ENCODE assay signal across 8 cellular contexts in the genomic region with DNA sequence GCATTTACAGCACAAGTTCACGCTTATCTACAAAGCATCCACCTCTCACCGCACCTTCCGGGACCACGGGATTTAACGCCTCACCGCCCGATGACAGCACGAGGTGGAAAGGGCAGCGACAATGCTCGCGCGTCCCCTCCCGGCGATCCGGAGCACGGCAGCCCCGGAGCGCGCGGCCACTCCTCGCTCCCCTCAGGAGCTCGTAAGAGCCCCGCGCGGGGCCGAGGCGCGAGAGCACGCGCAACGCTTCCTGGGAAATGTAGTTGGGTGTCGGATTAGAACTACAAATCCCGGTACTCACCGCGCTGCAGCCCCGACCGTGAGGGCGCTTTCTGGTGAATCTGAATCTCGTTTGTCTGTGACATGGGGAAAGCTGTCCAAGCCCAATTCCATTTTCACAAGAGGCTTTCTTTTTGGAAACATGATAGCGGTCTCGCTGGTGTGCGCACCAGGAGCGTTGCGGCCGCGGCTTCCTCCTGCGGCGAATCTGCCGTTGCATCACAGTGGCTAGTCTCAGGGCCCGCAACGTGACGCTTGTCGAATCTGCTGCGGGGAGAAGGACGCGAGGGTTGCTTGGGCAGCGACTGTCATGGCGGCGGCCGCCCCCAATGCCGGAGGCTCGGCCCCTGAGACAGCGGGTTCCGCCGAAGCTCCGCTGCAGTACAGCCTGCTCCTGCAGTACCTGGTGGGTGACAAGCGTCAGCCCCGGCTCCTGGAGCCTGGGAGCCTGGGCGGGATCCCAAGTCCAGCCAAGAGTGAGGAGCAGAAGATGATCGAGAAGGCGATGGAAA. TPM values are rescaled to one million over a fixed set of nuclear protein-coding genes. Genes with fewer than 3 reads are reported as not detected.
DNase-seq lines count a peak whose midpoint lies in the region; ATAC-seq and TF ChIP-seq lines count a peak whose summit lies in the region.

A gene (plus strand): TSS at position 576 of the 791 bp plus-strand sequence. CDS start 14 bp downstream, at position 590.

- peaks cover 19% of the 10 kb centered on the region for H3K36me3 Mint-ChIP-seq in activated naive CD4-positive, alpha-beta T cell treated with anti-CD3 and anti-CD28 coated beads, Interleukin-2, amount 10 ng/mL, durations not matched to agents 7 days and 5 days

- peaks cover 6% of the 10 kb centered on the region for H3K27me3 Mint-ChIP-seq in activated naive CD4-positive, alpha-beta T cell treated with anti-CD3 and anti-CD28 coated beads, Interleukin-2, amount 10 ng/mL, durations not matched to agents 7 days and 5 days

- H3K9me3 ChIP-seq in SK-N-MC (ENCODE audit: low read depth, low read length) = no peaks in the 10 kb centered on the region

- TF ChIP-seq CTCF in GM10248 (IDR thresholded peaks at IDR 0.05; ENCODE audit: control extremely low read depth, extremely low read depth, low read depth, missing control alignments) (peak; percentile 92), NB4 (IDR thresholded peaks at IDR 0.05; ENCODE audit: low read depth, low read length) (peak; percentile 60)

- peak; percentile 85 for ATAC-seq in HG02571 (IDR thresholded peaks at IDR 0.05; ENCODE audit: unreplicated experiment)

- peak within 1 kb of the TSS; percentile 99 for H3K27ac ChIP-seq in SK-N-MC
- peak within 1 kb of the TSS; percentile 89 for H3K27ac ChIP-seq in temporal lobe (ENCODE audit: low read depth, low read length)

- H3K4me1 Mint-ChIP-seq in activated naive CD4-positive, alpha-beta T cell treated with anti-CD3 and anti-CD28 coated beads, Interleukin-2, amount 10 ng/mL, durations not matched to agents 7 days and 5 days = peaks cover 26% of the 10 kb centered on the region

- H3K4me3 ChIP-seq in NB4 (ENCODE audit: low read depth, low read length) (peak within 1 kb of the TSS; percentile 89), SK-N-MC (peak within 1 kb of the TSS; percentile 100)

- TF ChIP-seq POLR2A in NB4 (IDR thresholded peaks at IDR 0.05; ENCODE audit: extremely low read depth, insufficient read length) = peak; percentile 70

- peaks cover 23% of the 10 kb centered on the region for H3K36me3 ChIP-seq in SK-N-MC (ENCODE audit: insufficient read depth, low read length)

- H3K9ac ChIP-seq in SK-N-MC (ENCODE audit: insufficient read length) = peak within 1 kb of the TSS; percentile 100

- CTCF ChIA-PET in GM10248 (lab: Yijun Ruan, JAX) = interaction anchor here (0.6 to 4.3 kb wide), 29 partner anchors 8 to 820 kb away, joined by 3 to 31 read pairs (median 4); a partner anchor contains a TSS
- CTCF ChIA-PET in activated naive CD4-positive, alpha-beta T cell treated with anti-CD3 and anti-CD28 coated beads, Interleukin-2, amount 10 ng/mL, durations not matched to agents 7 days and 5 days (lab: Charles Lee) = interaction anchor here (0.6 to 2.6 kb wide), 13 partner anchors 14 to 585 kb away, joined by 3 to 23 read pairs (median 5); a partner anchor contains a TSS

- peak within 1 kb of the TSS; percentile 98 for H3K4me3 Mint-ChIP-seq in activated naive CD4-positive, alpha-beta T cell treated with anti-CD3 and anti-CD28 coated beads, Interleukin-2, amount 10 ng/mL, durations not matched to agents 7 days and 5 days

- H3K9me3 Mint-ChIP-seq in activated naive CD4-positive, alpha-beta T cell treated with anti-CD3 and anti-CD28 coated beads, Interleukin-2, amount 10 ng/mL, durations not matched to agents 7 days and 5 days = peaks cover 29% of the 10 kb centered on the region

- H3K27ac Mint-ChIP-seq in activated naive CD4-positive, alpha-beta T cell treated with anti-CD3 and anti-CD28 coated beads, Interleukin-2, amount 10 ng/mL, durations not matched to agents 7 days and 5 days = peak within 1 kb of the TSS; percentile 98

- DNase-seq in GM10248 (ENCODE audit: extremely low spot score) = peak; percentile 96
- DNase-seq in NB4 (ENCODE audit: low read depth) = peak; percentile 95
- peak; percentile 78 for DNase-seq in SK-N-MC (ENCODE audit: low read depth, low spot score)
- peak; percentile 95 for DNase-seq in activated naive CD4-positive, alpha-beta T cell treated with anti-CD3 and anti-CD28 coated beads, Interleukin-2, amount 10 ng/mL, durations not matched to agents 7 days and 5 days
- peak; percentile 95 for DNase-seq in germinal center (ENCODE audit: low spot score)
- peak in 55 of 56 donors; percentile 60 to 99 (median 92) for DNase-seq in nucleus accumbens (lab: John Stamatoyannopoulos, UW)

- POLR2A ChIA-PET in GM10248 (lab: Yijun Ruan, JAX) = no interaction called here

RNA-seq across cellular contexts. Expression of the gene that starts here (rescaled TPM):
- total RNA-seq in temporal lobe = 9.1 TPM

Comparison
In these comparisons a context has a peak if more than half of its experiments do, and no peak if none do; other contexts are left out.
1. Peak in every context shown above with its lines: DNase-seq, ATAC-seq, H3K4me3 ChIP-seq and H3K27ac ChIP-seq.